In the genomic region with DNA sequence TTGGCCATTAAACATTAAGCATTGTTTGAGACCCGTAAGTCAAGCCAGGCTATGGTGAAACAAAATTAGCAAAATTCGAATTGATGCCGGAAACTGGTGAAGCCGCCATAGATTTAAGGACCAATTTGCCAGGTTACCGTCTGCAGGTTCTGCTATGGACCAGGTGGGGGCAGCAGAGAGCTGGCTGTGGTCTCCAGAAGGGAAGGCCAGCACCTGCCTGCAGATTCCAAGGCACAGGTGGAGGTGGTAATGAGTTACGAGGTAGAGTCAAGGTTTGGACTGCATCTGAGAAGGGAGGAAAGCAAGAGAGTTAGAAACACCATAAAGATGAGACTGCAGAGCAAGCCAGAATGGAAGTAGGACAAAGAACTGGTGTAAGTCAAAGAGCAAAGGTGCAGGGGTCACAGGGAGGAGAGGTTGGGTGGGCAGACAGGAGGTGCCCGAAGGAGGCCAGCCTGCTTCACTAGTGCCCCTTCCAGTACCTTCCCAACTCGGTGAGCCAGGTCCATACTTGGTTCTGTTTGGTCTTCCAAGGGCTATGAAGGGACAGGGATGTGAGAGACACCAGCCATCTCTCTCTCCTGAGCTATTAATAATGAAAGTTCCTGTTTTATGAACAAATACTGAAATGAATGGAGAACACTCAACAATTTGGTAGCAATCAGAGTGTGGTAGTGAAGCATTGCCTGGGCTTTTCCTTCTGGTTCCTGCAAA, we compare ENCODE assay signal across 8 cellular contexts.
DNase-seq lines count a peak whose midpoint lies in the region; ATAC-seq and TF ChIP-seq lines count a peak whose summit lies in the region.

No MANE protein-coding gene starts in this region.

- H3K27me3 ChIP-seq in HCT116 (ENCODE audit: insufficient read depth, low read length) (no peaks in the 10 kb centered on the region), WERI-Rb-1 (ENCODE audit: insufficient read depth, low read depth, severe bottlenecking) (no peaks in the 10 kb centered on the region), mesenchymal stem cell (ENCODE audit: control insufficient read depth in 1 of 2, insufficient read depth in 1 of 2, low read length in 2 of 2) (no peaks in the 10 kb centered on the region), testis (no peaks in the 10 kb centered on the region)

- H2BK15ac ChIP-seq in mesenchymal stem cell (ENCODE audit: low read depth, poor library complexity, severe bottlenecking) = no peak overlapping the region

- no peak overlapping the region for H3K18ac ChIP-seq in mesenchymal stem cell (ENCODE audit: low read depth in 1 of 2, low read length in 2 of 2)

- BruUV-seq in HCT116 (replicated peaks; lab: Mats Ljungman, UMichigan) = no TSS peak

- H3K27ac Mint-ChIP-seq in central memory CD8-positive, alpha-beta T cell (ENCODE audit: low read depth) = no peak overlapping the region

- peaks cover 2% of the 10 kb centered on the region for H3K36me3 Mint-ChIP-seq in central memory CD8-positive, alpha-beta T cell (ENCODE audit: insufficient read depth)

- intact Hi-C loops in HCT116 (cut with micrococcal nuclease) = loop anchor here (1.0 to 5.0 kb wide), 3 partner anchors 86 to 681 kb away; no protein-coding TSS in a partner anchor
- intact Hi-C loops in testis (cut with DNase I; ENCODE audit: low total_unique reads) = no loop called here

- H3K14ac ChIP-seq in mesenchymal stem cell (ENCODE audit: low read length in 2 of 2) = no peak overlapping the region

- no peak overlapping the region for H3K9ac ChIP-seq in HCT116 (ENCODE audit: low read length)
- no peak overlapping the region for H3K9ac ChIP-seq in mesenchymal stem cell (ENCODE audit: low read length)

- H2BK120ac ChIP-seq in mesenchymal stem cell (ENCODE audit: low read depth, low read length) = no peak overlapping the region

- H3K4ac ChIP-seq in mesenchymal stem cell (ENCODE audit: low read depth in 1 of 2, low read length in 2 of 2) = no peak overlapping the region

- POLR2A ChIA-PET in HCT116 (lab: Charles Lee) = no interaction called here

- no peak overlapping the region for H3K23ac ChIP-seq in mesenchymal stem cell (ENCODE audit: low read length in 2 of 2)

- no peak for TF ChIP-seq POLR2A in HCT116 (IDR thresholded peaks at IDR 0.05; ENCODE audit: borderline replicate concordance, extremely low read depth, insufficient read depth, insufficient read length)
- no peak for TF ChIP-seq POLR2A in testis (IDR thresholded peaks at IDR 0.05)

- H3K9me3 ChIP-seq in HCT116 (ENCODE audit: control insufficient read depth in 1 of 2, insufficient read depth in 1 of 2, low read depth in 1 of 2, low read length in 2 of 2) (no peaks in the 10 kb centered on the region), WERI-Rb-1 (ENCODE audit: severe bottlenecking) (peaks cover 5% of the 10 kb centered on the region), mesenchymal stem cell (ENCODE audit: control insufficient read depth, low read length) (no peaks in the 10 kb centered on the region), testis (no peaks in the 10 kb centered on the region)

- TF ChIP-seq CTCF in HCT116 (IDR thresholded peaks at IDR 0.05 in 2 of 3, conservative IDR thresholded peaks at IDR 0.05 in 1 of 3; ENCODE audit: borderline replicate concordance in 1 of 3, insufficient read depth in 1 of 3, low read depth in 2 of 3, low read length in 2 of 3) (peak; percentile 83 to 98 (median 98)), WERI-Rb-1 (IDR thresholded peaks at IDR 0.05; ENCODE audit: low read depth, low read length) (peak; percentile 92), testis (IDR thresholded peaks at IDR 0.05) (peak; percentile 34 to 78 (median 55))

- H3K79me1 ChIP-seq in mesenchymal stem cell (replicated peaks; ENCODE audit: low read length, poor library complexity, severe bottlenecking) = no peaks in the 10 kb centered on the region

- H3K4me1 Mint-ChIP-seq in central memory CD8-positive, alpha-beta T cell = peaks cover 5% of the 10 kb centered on the region

- H4K8ac ChIP-seq in mesenchymal stem cell (ENCODE audit: low read length) = no peak overlapping the region

- H4K91ac ChIP-seq in mesenchymal stem cell (ENCODE audit: low read length) = no peak overlapping the region

- H3K4me3 ChIP-seq in HCT116 (replicated peaks in 1 of 2; ENCODE audit: low read depth in 1 of 2, low read length in 2 of 2) (peak overlapping the region in 1 of 2 experiments; percentile 20; a peak in 1 of 4 replicates), WERI-Rb-1 (ENCODE audit: low read depth, low read length) (no peak overlapping the region), mesenchymal stem cell (ENCODE audit: insufficient read depth in 1 of 2, low read depth in 1 of 2, low read length in 2 of 2) (no peak overlapping the region), testis (no peak overlapping the region)

- H2BK5ac ChIP-seq in mesenchymal stem cell (ENCODE audit: low read depth, low read length, poor library complexity, severe bottlenecking) = no peak overlapping the region

- no peak overlapping the region for H2AK5ac ChIP-seq in mesenchymal stem cell (ENCODE audit: low read length, severe bottlenecking)

- H3K4me2 ChIP-seq in HCT116 (ENCODE audit: low read length) = peak overlapping the region; percentile 48
- H3K4me2 ChIP-seq in mesenchymal stem cell (ENCODE audit: low read length, poor library complexity, severe bottlenecking) = no peak overlapping the region

- no peaks in the 10 kb centered on the region for H3K79me2 ChIP-seq in HCT116 (ENCODE audit: insufficient read depth, low read length)

- H2BK12ac ChIP-seq in mesenchymal stem cell (ENCODE audit: low read length in 2 of 2) = no peak overlapping the region

- H3K9me2 ChIP-seq in HCT116 (ENCODE audit: insufficient read depth) = no peaks in the 10 kb centered on the region

- H3K4me3 Mint-ChIP-seq in central memory CD8-positive, alpha-beta T cell = no peak overlapping the region

- H4K20me1 ChIP-seq in HCT116 (ENCODE audit: insufficient read depth) = no peaks in the 10 kb centered on the region

- H3K27ac ChIP-seq in HCT116 (ENCODE audit: low read depth, low read length) = no peak overlapping the region
- no peak overlapping the region for H3K27ac ChIP-seq in WERI-Rb-1
- H3K27ac ChIP-seq in mesenchymal stem cell (ENCODE audit: low read length, poor library complexity, severe bottlenecking) = no peak overlapping the region
- no peak overlapping the region for H3K27ac ChIP-seq in testis

- RAD21 ChIA-PET in HCT116 (lab: Charles Lee; ENCODE audit: low non-redundant PET in 1 of 2, low total read pairs in 2 of 2, uncharacterized antibody in 2 of 2, unreplicated experiment in 2 of 2) = interaction anchor here in 1 of 2 experiments (1.0 kb wide), 1 partner anchor 449 kb away, joined by 3 read pairs; no protein-coding TSS in a partner anchor

- DNase-seq in NCI-H345 treated with DMSO at 0.1 percent for 48 hours (lab: John Stamatoyannopoulos, UW; ENCODE audit: unreplicated experiment) = peak; percentile 1
- DNase-seq in NCI-H345 (lab: John Stamatoyannopoulos, UW) = no peak
- DNase-seq in HCT116 (ENCODE audit: low read depth, low spot score) = peak; percentile 57
- peak; percentile 40 for DNase-seq in M059J (ENCODE audit: low read depth)
- peak; percentile 53 for DNase-seq in WERI-Rb-1
- DNase-seq in central memory CD8-positive, alpha-beta T cell (ENCODE audit: low spot score in 2 of 2) = peak; percentile 18 to 29
- peak; percentile 15 for DNase-seq in mesenchymal stem cell
- peak; percentile 58 for DNase-seq in testis

- peak overlapping the region; percentile 66 for H2AFZ ChIP-seq in HCT116 (ENCODE audit: low read depth, low read length, poor library complexity, severe bottlenecking)
- H2AFZ ChIP-seq in mesenchymal stem cell (ENCODE audit: low read depth, low read length) = no peak overlapping the region

- no peaks in the 10 kb centered on the region for H3K27me3 Mint-ChIP-seq in central memory CD8-positive, alpha-beta T cell

- H3K36me3 ChIP-seq in HCT116 (ENCODE audit: control insufficient read depth in 1 of 2, insufficient read depth in 2 of 2, low read length in 2 of 2) (no peaks in the 10 kb centered on the region), WERI-Rb-1 (no peaks in the 10 kb centered on the region), mesenchymal stem cell (ENCODE audit: control insufficient read depth in 1 of 2, insufficient read depth in 2 of 2, low read depth in 1 of 2, low read length in 2 of 2) (no peaks in the 10 kb centered on the region), testis (ENCODE audit: low read depth, missing control alignments) (no peaks in the 10 kb centered on the region)

- no peaks in the 10 kb centered on the region for H3K9me3 Mint-ChIP-seq in central memory CD8-positive, alpha-beta T cell

- 12% methylated on average over 6 of the region's 8 CpGs for WGBS in mesenchymal stem cell
- WGBS in testis, 2 donors = 40 to 58% methylated on average over 8 of the region's 8 CpGs

- CTCF ChIA-PET in HCT116 (lab: Charles Lee) = interaction anchor here (1.0 to 2.4 kb wide), 5 partner anchors 11 to 449 kb away, joined by 3 to 14 read pairs (median 6); no protein-coding TSS in a partner anchor

- H3K4me1 ChIP-seq in HCT116 (ENCODE audit: control insufficient read depth in 1 of 2, insufficient read depth in 2 of 2, low read length in 2 of 2) = peaks cover 0 to 10% of the 10 kb centered on the region in 2 experiments; a peak in 1 of 4 replicates
- no peaks in the 10 kb centered on the region for H3K4me1 ChIP-seq in mesenchymal stem cell (ENCODE audit: control insufficient read depth, insufficient read depth, low read depth, low read length)
- no peaks in the 10 kb centered on the region for H3K4me1 ChIP-seq in testis

- peak; percentile 93 for TF ChIP-seq RAD21 in HCT116 (IDR thresholded peaks at IDR 0.05; ENCODE audit: low read depth)

- ATAC-seq in HCT116 = peak; percentile 97
- peak; percentile 32 for ATAC-seq in central memory CD8-positive, alpha-beta T cell (replicated peaks; ENCODE audit: extremely low read depth, poor library complexity, severe bottlenecking)

TF ChIP-seq in HCT116, 20 proteins besides CTCF, POLR2A, EP300 and RAD21 (continues in another document):
- TF ChIP-seq CBX3 (IDR thresholded peaks at IDR 0.05; ENCODE audit: low read depth) = 0 out of 2 replicates have a peak, but pooled peaks have one; percentile 61
